In genomic region chr12:111330800-111331752, GRCh38 we compare ENCODE assay signal across 8 cellular contexts. TPM values are rescaled to one million over a fixed set of nuclear protein-coding genes. Genes with fewer than 3 reads are reported as not detected.
DNase-seq lines count a peak whose midpoint lies in the region; ATAC-seq and TF ChIP-seq lines count a peak whose summit lies in the region.

No MANE protein-coding gene starts in this region.

- ATAC-seq in GM18520 (IDR thresholded peaks at IDR 0.05; ENCODE audit: unreplicated experiment) (no peak), GM21619 (IDR thresholded peaks at IDR 0.05; ENCODE audit: unreplicated experiment) (no peak)

- TF ChIP-seq CTCF in GM13976 (IDR thresholded peaks at IDR 0.05; ENCODE audit: borderline replicate concordance, control extremely low read depth, extremely low read depth, insufficient read depth, missing control alignments): no peak
- peak; percentile 56 for TF ChIP-seq CTCF in cardiac fibroblast (IDR thresholded peaks at IDR 0.05; ENCODE audit: low read depth, low read length)

- in situ Hi-C loops in GM13976 (cut with MboI; ENCODE audit: low sequenced_read_pairs, unreplicated experiment): no loop called here

- H3K4me3 ChIP-seq in cardiac fibroblast (replicated peaks in 1 of 2; ENCODE audit: low read depth in 2 of 2, low read length in 2 of 2): no peak overlapping the region

- DNase-seq in AML-193 (lab: John Stamatoyannopoulos, UW): peak; percentile 66 to 77
- DNase-seq in GM13976 (ENCODE audit: low spot score): peak; percentile 62
- DNase-seq in NCI-H82 (lab: John Stamatoyannopoulos, UW): peak; percentile 85
- peak; percentile 38 to 71 for DNase-seq in cardiac fibroblast (ENCODE audit: low read depth in 2 of 2)
- peak; percentile 67 to 73 for DNase-seq in lung microvascular endothelial cell (ENCODE audit: low read depth in 2 of 2)
- no peak for DNase-seq in activated gamma-delta T cell treated with Interleukin-2 at 50 U/mL for 16 hours

RNA-seq across cellular contexts. Expression of gene PHETA1, which starts 37.8 kb away (rescaled TPM):
- total RNA-seq in lung microvascular endothelial cell: 5.0 and 9.1 TPM in 2 replicates
